In the genomic region with DNA sequence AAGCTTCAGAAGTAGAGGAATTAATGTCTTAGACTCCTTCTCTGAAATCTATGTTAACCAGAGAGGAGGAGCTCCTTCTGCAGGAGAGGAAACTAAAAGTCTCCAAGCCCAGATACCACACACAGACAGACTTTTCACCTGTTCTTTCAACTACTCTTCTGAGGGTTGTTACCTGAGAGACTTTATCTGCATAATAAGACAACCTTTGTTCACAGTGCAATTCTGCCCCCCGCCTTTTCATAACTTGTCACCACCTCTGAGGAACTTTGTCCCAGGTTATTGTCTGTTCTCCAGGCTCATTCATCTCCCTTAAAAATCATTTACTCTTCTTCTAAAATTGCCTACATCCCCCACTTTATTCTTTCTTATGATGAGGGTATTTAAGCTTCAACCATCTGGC, we compare ENCODE assay signal across 27 cellular contexts.
"Had no signal": no experiment of that assay in that cellular context is flagged by ENCODE, and none has a peak within 500 bp of the region (broad histone marks: within the 10 kb centered on the region; RNA-seq: fewer than 3 reads in every experiment).

No MANE protein-coding gene starts in this region.

- H3K27me3 ChIP-seq: ascending aorta, breast epithelium, dorsolateral prefrontal cortex, gastrocnemius medialis, heart left ventricle had no signal

- H3K27ac ChIP-seq: ascending aorta, breast epithelium, cardiac muscle cell, coronary artery, dorsolateral prefrontal cortex, gastrocnemius medialis, heart left ventricle had no signal

- H3K9me3 ChIP-seq: ascending aorta, breast epithelium, gastrocnemius medialis, heart left ventricle had no signal

- H3K4me1 ChIP-seq: ascending aorta, breast epithelium, gastrocnemius medialis had no signal

- H3K36me3 ChIP-seq: ascending aorta, breast epithelium, cardiac muscle cell, gastrocnemius medialis, heart left ventricle had no signal

- H3K4me3 ChIP-seq: ascending aorta, breast epithelium, cardiac muscle cell, coronary artery, dorsolateral prefrontal cortex, gastrocnemius medialis, heart left ventricle had no signal

- DNase-seq: activated CD4-positive, alpha-beta memory T cell treated with anti-CD3 and anti-CD28 coated beads for 36 hours; activated CD4-positive, alpha-beta T cell treated with anti-CD3 and anti-CD28 coated beads for 36 hours; activated CD4-positive, alpha-beta T cell treated with anti-CD3 and anti-CD28 coated beads, Interleukin-2, amount 10 ng/mL, durations not matched to agents 24 days and 14 days; activated CD4-positive, CD25-positive, alpha-beta regulatory T cell; activated CD4-positive, CD25-positive, alpha-beta regulatory T cell treated with anti-CD3 and anti-CD28 coated beads, Interleukin-2, amount 50 U/mL, for 72 hours; activated CD8-positive, alpha-beta memory T cell treated with anti-CD3 and anti-CD28 coated beads, Interleukin-2, amount 50 U/mL, for 48 hours; activated gamma-delta T cell; activated naive CD4-positive, alpha-beta T cell; activated naive CD4-positive, alpha-beta T cell treated with anti-CD3 and anti-CD28 coated beads, Interleukin-2, amount 10 ng/mL, durations not matched to agents 7 days and 5 days; activated naive CD8-positive, alpha-beta T cell treated with anti-CD3 and anti-CD28 coated beads, Interleukin-2, amount 10 ng/mL, durations not matched to agents 7 days and 5 days; activated T-cell treated with anti-CD3 and anti-CD28 coated beads for 4 hours; activated T-cell treated with anti-CD3 and anti-CD28 coated beads, Interleukin-2, amount 50 U/mL, for 24 hours; activated T-cell treated with anti-CD3 and anti-CD28 coated beads, Interleukin-2, amount 50 U/mL, for 72 hours; central memory CD4-positive, alpha-beta T cell; cerebellar nuclear complex; dorsolateral prefrontal cortex; effector memory CD4-positive, alpha-beta T cell; endodermal cell; foreskin fibroblast; gastrocnemius medialis; glutamatergic neuron; heart left ventricle; T1000 had no signal
